24 cellular contexts compared by ENCODE assay signal in genomic region chr7:114358911-114359310, GRCh38.
"Had no signal": no experiment of that assay in that cellular context is flagged by ENCODE, and none has a peak within 500 bp of the region (broad histone marks: within the 10 kb centered on the region; RNA-seq: fewer than 3 reads in every experiment).

No MANE protein-coding gene starts in this region.

- H3K4me3 ChIP-seq: colonic mucosa, coronary artery, dorsolateral prefrontal cortex, esophagus muscularis mucosa, esophagus squamous epithelium, gastrocnemius medialis, gastroesophageal sphincter, heart right ventricle, hepatocyte had no signal

- H3K4me1 ChIP-seq: colonic mucosa, esophagus muscularis mucosa, esophagus squamous epithelium, gastroesophageal sphincter, heart right ventricle had no signal

- ATAC-seq: effector memory CD8-positive, alpha-beta T cell; esophagus mucosa; foreskin keratinocyte; gastrocnemius medialis; gastroesophageal sphincter; heart right ventricle had no signal

- H3K9me3 ChIP-seq: colonic mucosa, esophagus muscularis mucosa, esophagus squamous epithelium, gastrocnemius medialis, gastroesophageal sphincter, heart right ventricle had no signal

- H3K27me3 ChIP-seq: colonic mucosa, dorsolateral prefrontal cortex, esophagus muscularis mucosa, esophagus squamous epithelium, foreskin keratinocyte, gastrocnemius medialis, gastroesophageal sphincter, heart right ventricle, hepatocyte had no signal

- DNase-seq: colonic mucosa; cortex of kidney; dermis blood vessel endothelial cell; dorsolateral prefrontal cortex; effector CD4-positive, alpha-beta T cell; effector CD8-positive, alpha-beta T cell; effector memory CD4-positive, alpha-beta T cell; effector memory CD8-positive, alpha-beta T cell; endodermal cell; erythroblast; esophagus squamous epithelium; foreskin fibroblast; foreskin keratinocyte; foreskin melanocyte; gastrocnemius medialis; glutamatergic neuron; head of caudate nucleus; heart right ventricle had no signal

- H3K27ac ChIP-seq: colonic mucosa, coronary artery, dorsolateral prefrontal cortex, epithelial cell of prostate, esophagus muscularis mucosa, esophagus squamous epithelium, foreskin keratinocyte, gastrocnemius medialis, gastroesophageal sphincter, heart right ventricle, hepatocyte had no signal

- H3K36me3 ChIP-seq: colonic mucosa, esophagus muscularis mucosa, esophagus squamous epithelium, gastrocnemius medialis, gastroesophageal sphincter, heart right ventricle had no signal
